Comparison of ENCODE assay signal across 1 cellular context in genomic region chr19:14080887-14081796, GRCh38.
A peak's percentile ranks its signal among the peaks of the same experiment; 100 is the strongest.
TF ChIP-seq lines count a peak whose summit lies in the region.

No MANE protein-coding gene starts in this region.

TF ChIP-seq in HepG2, 621 proteins besides CTCF, POLR2A, EP300 and RAD21 (continued from another document and continues in another):
- no peak for TF ChIP-seq ARID3A (IDR thresholded peaks at IDR 0.05; ENCODE audit: low read depth, low read length)
- TF ChIP-seq RORA (CRISPR knock-in tag; IDR thresholded peaks at IDR 0.05): no peak
- TF ChIP-seq MED13 (CRISPR knock-in tag; IDR thresholded peaks at IDR 0.05): no peak
- no peak for TF ChIP-seq ZNF546 (CRISPR knock-in tag; conservative IDR thresholded peaks at IDR 0.05)
- TF ChIP-seq ZNF512 (CRISPR knock-in tag; IDR thresholded peaks at IDR 0.05): no peak
- TF ChIP-seq ZNF850 (CRISPR knock-in tag; conservative IDR thresholded peaks at IDR 0.05): no peak
- 0 out of 2 replicates have a peak, but pooled peaks have one; percentile 23 for TF ChIP-seq ZSCAN5A (CRISPR knock-in tag; IDR thresholded peaks at IDR 0.05; ENCODE audit: borderline replicate concordance)
- TF ChIP-seq ZNF3 (CRISPR knock-in tag; IDR thresholded peaks at IDR 0.05): no peak
- TF ChIP-seq PRPF4 (IDR thresholded peaks at IDR 0.05; ENCODE audit: low read depth, low read length, poor library complexity, severe bottlenecking): no peak
- TF ChIP-seq ZNF260 (CRISPR knock-in tag; IDR thresholded peaks at IDR 0.05; ENCODE audit: borderline replicate concordance, low read depth): no peak
- no peak for TF ChIP-seq HBP1 (CRISPR knock-in tag; IDR thresholded peaks at IDR 0.05; ENCODE audit: low read depth)
- TF ChIP-seq SAFB2 (CRISPR knock-in tag; IDR thresholded peaks at IDR 0.05; ENCODE audit: borderline replicate concordance, low read depth): no peak
- no peak for TF ChIP-seq MYNN (CRISPR knock-in tag; IDR thresholded peaks at IDR 0.05; ENCODE audit: low read depth)
- TF ChIP-seq POLR2AphosphoS2 (IDR thresholded peaks at IDR 0.05; ENCODE audit: low read depth, low read length): no peak
- TF ChIP-seq ZNF407 (CRISPR knock-in tag; IDR thresholded peaks at IDR 0.05; ENCODE audit: not compliant biosample characterization): no peak
- 0 out of 2 replicates have a peak, but pooled peaks have one; percentile 39 for TF ChIP-seq DR1 (CRISPR knock-in tag; IDR thresholded peaks at IDR 0.05)
- TF ChIP-seq ARNT (IDR thresholded peaks at IDR 0.05): no peak
- no peak for TF ChIP-seq RBAK (CRISPR knock-in tag; IDR thresholded peaks at IDR 0.05)
- TF ChIP-seq NFE2L2 (IDR thresholded peaks at IDR 0.05; ENCODE audit: low read length): no peak
- TF ChIP-seq RBM22 (optimal IDR thresholded peaks at IDR 0.05; ENCODE audit: low read length): no peak
- no peak for TF ChIP-seq MLX (CRISPR knock-in tag; IDR thresholded peaks at IDR 0.05)
- no peak for TF ChIP-seq ZNF589 (CRISPR knock-in tag; conservative IDR thresholded peaks at IDR 0.05)
- no peak for TF ChIP-seq ZFAT (CRISPR knock-in tag; conservative IDR thresholded peaks at IDR 0.05)
- TF ChIP-seq ZNF432 (CRISPR knock-in tag; IDR thresholded peaks at IDR 0.05; ENCODE audit: borderline replicate concordance): no peak
- TF ChIP-seq ZNF605 (CRISPR knock-in tag; IDR thresholded peaks at IDR 0.05): peak; percentile 10; the same call in 1 of the 2 replicates
- no peak for TF ChIP-seq ZNF205 (CRISPR knock-in tag; IDR thresholded peaks at IDR 0.05)
- peak; percentile 61 for TF ChIP-seq ZBTB2 (CRISPR knock-in tag; IDR thresholded peaks at IDR 0.05; ENCODE audit: low read depth)
- TF ChIP-seq TOPORS (CRISPR knock-in tag; IDR thresholded peaks at IDR 0.05): no peak
- TF ChIP-seq ATF5 (CRISPR knock-in tag; IDR thresholded peaks at IDR 0.05; ENCODE audit: low read depth): no peak
- TF ChIP-seq NCOA1 (CRISPR knock-in tag; IDR thresholded peaks at IDR 0.05): no peak
- peak; percentile 80 for TF ChIP-seq GABPA (IDR thresholded peaks at IDR 0.05; ENCODE audit: low read depth, low read length)
- TF ChIP-seq GABPA (CRISPR knock-in tag; IDR thresholded peaks at IDR 0.05; ENCODE audit: low read depth): peak; percentile 98
- TF ChIP-seq CHD4 (IDR thresholded peaks at IDR 0.05; ENCODE audit: borderline replicate concordance, low read length): no peak
- no peak for TF ChIP-seq NCOA2 (CRISPR knock-in tag; IDR thresholded peaks at IDR 0.05)
- 0 out of 2 replicates have a peak, but pooled peaks have one; percentile 18 for TF ChIP-seq ZNF691 (CRISPR knock-in tag; IDR thresholded peaks at IDR 0.05; ENCODE audit: borderline replicate concordance, low read depth)
- 0 out of 2 replicates have a peak, but pooled peaks have one; percentile 28 for TF ChIP-seq ZIK1 (CRISPR knock-in tag; IDR thresholded peaks at IDR 0.05; ENCODE audit: borderline replicate concordance, low read depth)
- no peak for TF ChIP-seq BORCS8-MEF2B (CRISPR knock-in tag; IDR thresholded peaks at IDR 0.05)
- TF ChIP-seq ZSCAN25 (CRISPR knock-in tag; IDR thresholded peaks at IDR 0.05): peak; percentile 13; the same call in 1 of the 2 replicates
- TF ChIP-seq ZNF317 (CRISPR knock-in tag; IDR thresholded peaks at IDR 0.05): no peak
- TF ChIP-seq ZFX (CRISPR knock-in tag; IDR thresholded peaks at IDR 0.05; ENCODE audit: low read depth): peak; percentile 91
- TF ChIP-seq SATB2 (CRISPR knock-in tag; IDR thresholded peaks at IDR 0.05): no peak
- no peak for TF ChIP-seq CSRNP1 (CRISPR knock-in tag; IDR thresholded peaks at IDR 0.05)
